Comparison of ENCODE assay signal across 7 cellular contexts in the genomic region with DNA sequence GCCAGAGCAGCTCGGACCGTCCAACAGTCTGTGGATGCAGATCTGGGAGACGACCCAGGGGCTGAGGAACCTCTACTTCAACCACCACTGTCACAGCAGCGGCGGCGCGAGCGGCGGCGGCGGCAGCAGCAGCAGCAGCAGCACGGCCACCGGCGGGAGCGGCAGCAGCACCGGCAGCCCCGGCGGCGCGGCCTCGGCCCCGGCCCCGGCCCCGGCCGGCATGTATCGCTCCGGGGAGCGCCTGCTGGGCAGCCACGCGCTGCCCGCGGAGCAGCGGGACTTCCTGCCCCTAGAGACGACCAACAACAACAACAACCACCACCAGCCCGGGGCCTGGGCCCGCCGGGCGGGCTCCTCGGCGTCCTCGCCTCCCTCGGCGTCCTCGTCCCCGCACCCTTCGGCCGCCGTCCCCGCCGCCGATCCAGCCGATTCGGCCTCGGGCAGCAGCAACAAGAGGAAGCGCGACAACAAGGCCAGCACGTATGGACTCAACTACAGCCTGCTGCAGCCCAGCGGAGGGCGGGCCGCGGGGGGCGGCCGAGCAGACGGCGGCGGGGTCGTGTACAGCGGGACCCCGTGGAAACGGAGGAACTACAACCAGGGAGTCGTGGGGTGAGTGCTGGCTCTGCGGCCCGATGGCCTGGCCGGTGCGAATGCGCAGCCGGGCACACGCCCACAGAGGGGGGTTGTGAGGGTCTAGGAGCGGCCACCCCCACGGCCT. TPM values are rescaled to one million over a fixed set of nuclear protein-coding genes. Genes with fewer than 3 reads are reported as not detected.
DNase-seq lines count a peak whose midpoint lies in the region; FAIRE-seq and TF ChIP-seq lines count a peak whose summit lies in the region.

No MANE protein-coding gene starts in this region.

- H3F3A ChIP-seq in MM.1S (ENCODE audit: insufficient read depth, low read length): peaks cover 24% of the 10 kb centered on the region

- H3K27me3 ChIP-seq in MM.1S (replicated peaks; ENCODE audit: insufficient read depth, low read length) (no peaks in the 10 kb centered on the region), ascending aorta (no peaks in the 10 kb centered on the region), iPS-15b (ENCODE audit: control insufficient read depth, insufficient read depth, low read length) (no peaks in the 10 kb centered on the region)

- H4K20me1 ChIP-seq in MM.1S (ENCODE audit: insufficient read depth, low read length): peaks cover 16% of the 10 kb centered on the region

- H3K79me2 ChIP-seq in MM.1S (ENCODE audit: low read length): peaks cover 51% of the 10 kb centered on the region

- intact Hi-C loops in ascending aorta (cut with DNase I): loop anchor here (1.0 to 10.0 kb wide), 11 partner anchors 29 to 589 kb away; a partner anchor contains a TSS

- no peaks in the 10 kb centered on the region for H3K9me2 ChIP-seq in MM.1S (replicated peaks; ENCODE audit: insufficient read depth, low read length)

- DNase-seq in GM12865 (ENCODE audit: low read depth) (peak; percentile 52), H54 (ENCODE audit: insufficient read length, low spot score) (peak; percentile 55), MM.1S (peak; percentile 28), ascending aorta (ENCODE audit: low spot score in 2 of 2) (peak in 1 of 2 donors; percentile 68), GF-D8 (lab: John Stamatoyannopoulos, UW) (no peak)

- H3K36me3 ChIP-seq in MM.1S (replicated peaks; ENCODE audit: insufficient read depth, low read length) (no peaks in the 10 kb centered on the region), ascending aorta (no peaks in the 10 kb centered on the region), iPS-15b (ENCODE audit: control insufficient read depth, insufficient read depth, low read length) (no peaks in the 10 kb centered on the region)

- H3K27ac ChIP-seq in MM.1S (ENCODE audit: low read length): no peak overlapping the region; the same call in 1 of the 2 replicates
- peak overlapping the region; percentile 78 to 96 for H3K27ac ChIP-seq in ascending aorta
- peak overlapping the region in 20 of 21 experiments; percentile 20 to 96 (median 78) for H3K27ac ChIP-seq in skin epidermis

- H3K9me3 ChIP-seq in MM.1S (replicated peaks; ENCODE audit: insufficient read depth, low read length) (no peaks in the 10 kb centered on the region), ascending aorta (no peaks in the 10 kb centered on the region), iPS-15b (ENCODE audit: control insufficient read depth, insufficient read depth, low read length) (no peaks in the 10 kb centered on the region)

- H3K9ac ChIP-seq in MM.1S (ENCODE audit: low read length): peak overlapping the region; percentile 81
- peak overlapping the region; percentile 47 for H3K9ac ChIP-seq in iPS-15b (ENCODE audit: low read depth, low read length)

- no peak for FAIRE-seq in H54 (lab: Jason Lieb, UNC)

- peak overlapping the region; percentile 41; the same call in 1 of the 2 replicates for H2AFZ ChIP-seq in MM.1S (ENCODE audit: low read length)

- H3K4me3 ChIP-seq in GM12865 (ENCODE audit: low read depth, low read length): peak overlapping the region; percentile 85
- H3K4me3 ChIP-seq in MM.1S (ENCODE audit: low read length): peak overlapping the region; percentile 99
- H3K4me3 ChIP-seq in ascending aorta: peak overlapping the region; percentile 69 to 90
- peak overlapping the region; percentile 81 for H3K4me3 ChIP-seq in iPS-15b (ENCODE audit: low read depth, low read length)
- H3K4me3 ChIP-seq in skin epidermis: peak overlapping the region; percentile 55 to 94 (median 78)

- peak overlapping the region; percentile 83 for H3K4me2 ChIP-seq in MM.1S (ENCODE audit: low read depth, low read length)

- H3K4me1 ChIP-seq in MM.1S (ENCODE audit: low read length) (peaks cover 19% of the 10 kb centered on the region), ascending aorta (peaks cover 0 to 25% of the 10 kb centered on the region in 2 donors), iPS-15b (ENCODE audit: control insufficient read depth, insufficient read depth, low read length) (peaks cover 5% of the 10 kb centered on the region)

- TF ChIP-seq POLR2A in H54 (IDR thresholded peaks at IDR 0.05; ENCODE audit: low read depth, low read length): no peak

- TF ChIP-seq CTCF in GM12865 (IDR thresholded peaks at IDR 0.05; ENCODE audit: insufficient read depth, low read depth, low read length, missing control alignments) (no peak), MM.1S (IDR thresholded peaks at IDR 0.05; ENCODE audit: low read length) (no peak), ascending aorta (IDR thresholded peaks at IDR 0.05) (peak in 1 of 3 experiments; percentile 2)

RNA-seq across cellular contexts. Expression of a gene that starts 0.7 kb away (rescaled TPM):
- total RNA-seq in ascending aorta: 38.1 TPM
